In the genomic region with DNA sequence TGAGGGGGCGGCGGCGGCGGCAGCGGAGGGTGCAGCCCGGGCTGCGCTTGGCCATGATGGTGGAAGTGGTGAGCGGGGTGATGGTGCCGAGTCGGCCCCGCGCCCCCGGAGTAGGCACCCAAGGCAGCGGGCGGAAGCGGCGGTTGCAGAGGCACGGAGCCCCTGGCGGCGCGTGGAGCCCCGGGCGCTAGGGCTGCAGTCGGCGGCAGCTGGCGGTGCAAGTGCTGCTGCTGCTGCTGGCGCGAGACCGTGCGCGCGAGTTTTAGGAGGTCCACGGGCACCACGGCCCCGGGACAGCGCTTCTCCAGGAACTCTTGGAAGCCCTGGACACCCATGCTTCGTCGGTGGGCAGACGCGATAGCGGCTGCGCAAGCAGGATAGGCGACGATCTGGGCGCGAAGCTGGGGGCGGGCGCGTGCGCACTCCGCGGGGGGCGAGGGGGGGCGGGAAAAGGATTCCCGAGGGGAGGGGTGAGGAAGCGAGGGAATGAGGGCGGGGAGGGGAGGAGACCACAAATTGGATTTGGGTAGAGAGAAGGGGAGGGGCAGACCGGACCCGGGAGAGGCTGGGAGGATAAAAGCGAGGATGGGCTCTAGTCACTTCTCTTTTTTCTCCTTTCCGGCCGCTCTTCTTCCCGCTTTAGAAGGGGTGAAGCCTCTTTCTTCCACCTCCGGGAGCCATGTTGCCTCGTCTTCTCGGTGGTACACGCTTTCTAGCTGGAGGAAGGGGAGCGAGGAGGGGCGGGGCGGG, we compare ENCODE assay signal across 8 cellular contexts. TPM values are rescaled to one million over a fixed set of nuclear protein-coding genes. Genes with fewer than 3 reads are reported as not detected.
DNase-seq lines count a peak whose midpoint lies in the region; ATAC-seq and TF ChIP-seq lines count a peak whose summit lies in the region.

Gene FAM120C (minus strand): TSS at position 391 of the 750 bp plus-strand sequence. CDS start 56 bp downstream, at position 335.

- DNase-seq in AG04449 (ENCODE audit: low read depth, low spot score) (no peak), NCI-H510A (lab: John Stamatoyannopoulos, UW) (peak; percentile 66), choroid plexus epithelial cell (ENCODE audit: low read depth) (peak; percentile 73), left colon (peak; percentile 62 to 69)
- DNase-seq in activated CD4-positive, alpha-beta T cell treated with anti-CD3 and anti-CD28 coated beads for 24 hours (ENCODE audit: low read depth in 2 of 2) = peak; percentile 45 to 51
- peak in 3 of 4 experiments; percentile 38 to 56 (median 50) for DNase-seq in stimulated activated CD4-positive, alpha-beta T cell treated with anti-CD3 and anti-CD28 coated beads, Interleukin-1b, Interleukin-23, amount 100 ng/mL, for 24 hours (ENCODE audit: low read depth in 4 of 4, low spot score in 1 of 4)

- H3K4me3 ChIP-seq in AG04449 (ENCODE audit: low read depth, low read length) = peak within 1 kb of the TSS; percentile 65
- peak within 1 kb of the TSS; percentile 70 for H3K4me3 ChIP-seq in choroid plexus epithelial cell (ENCODE audit: low read depth, low read length)

- intact Hi-C loops in left colon (cut with DNase I, micrococcal nuclease) = no loop called here

- CTCF ChIA-PET in AG04449 (lab: Yijun Ruan, JAX) = interaction anchor here (0.6 kb wide), 1 partner anchor 388 kb away, joined by 3 read pairs; no protein-coding TSS in a partner anchor

- TF ChIP-seq CTCF in AG04449 (IDR thresholded peaks at IDR 0.05; ENCODE audit: insufficient read depth, low read length, missing control alignments) (no peak), choroid plexus epithelial cell (conservative IDR thresholded peaks at IDR 0.05; ENCODE audit: low read depth, low read length) (no peak)

- POLR2A ChIA-PET in AG04449 (lab: Yijun Ruan, JAX) = interaction anchor here (1.2 kb wide), 1 partner anchor 140 kb away, joined by 5 read pairs; no protein-coding TSS in a partner anchor

- ATAC-seq in GM18907 (IDR thresholded peaks at IDR 0.05; ENCODE audit: unreplicated experiment) = peak; percentile 48
- ATAC-seq in HG03175 (IDR thresholded peaks at IDR 0.05; ENCODE audit: unreplicated experiment) = peak; percentile 38
- ATAC-seq in left colon = peak; percentile 81

RNA-seq across cellular contexts. Expression of gene FAM120C, which starts in this region (rescaled TPM):
- 1 to 10 TPM; 3.8 to 4.0 TPM for total RNA-seq in left colon
